Comparison of ENCODE assay signal across 10 cellular contexts in the genomic region with DNA sequence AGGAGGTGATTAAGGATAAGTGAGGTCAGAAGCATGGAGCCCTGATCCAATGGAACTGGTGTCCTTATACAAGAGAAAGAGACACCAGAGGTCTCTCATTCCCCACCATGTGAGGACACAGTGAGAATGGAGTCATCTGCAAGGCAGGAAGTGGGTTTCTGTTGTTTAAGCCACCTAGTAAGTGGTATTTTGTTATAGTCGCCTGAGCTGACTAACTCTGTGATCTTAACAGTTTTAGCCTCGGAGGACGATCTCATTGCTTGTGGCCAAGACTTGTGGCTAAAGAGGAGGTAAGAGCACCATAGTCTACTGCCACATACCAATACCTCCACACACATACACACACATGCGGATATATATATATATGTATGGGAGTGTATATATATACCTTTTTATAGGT.
DNase-seq lines count a peak whose midpoint lies in the region; ATAC-seq, FAIRE-seq and TF ChIP-seq lines count a peak whose summit lies in the region.
"Had no signal": no experiment of that assay in that cellular context is flagged by ENCODE, and none has a peak within 500 bp of the region (broad histone marks: within the 10 kb centered on the region; RNA-seq: fewer than 3 reads in every experiment).

No MANE protein-coding gene starts in this region.

- intact Hi-C loops in MCF 10A (cut with micrococcal nuclease): no loop called here

- no peak overlapping the region for H3K27ac ChIP-seq in SJCRH30

- TF ChIP-seq CTCF in bronchial epithelial cell (IDR thresholded peaks at IDR 0.05; ENCODE audit: insufficient read depth, low read length, severe bottlenecking): no peak
- no peak for TF ChIP-seq CTCF in MCF 10A (IDR thresholded peaks at IDR 0.05; ENCODE audit: unreplicated experiment)

- CTCF ChIA-PET in MCF 10A (lab: Yijun Ruan, JAX): no interaction called here

- BruUV-seq in MCF 10A (replicated peaks; lab: Mats Ljungman, UMichigan): no TSS peak

- POLR2A ChIA-PET in MCF 10A (lab: Yijun Ruan, JAX): no interaction called here

- H3K4me1 ChIP-seq in SJCRH30: no peaks in the 10 kb centered on the region

- peaks cover 21% of the 10 kb centered on the region for H3K36me3 Mint-ChIP-seq in MCF 10A (ENCODE audit: insufficient read depth, unreplicated experiment)

- no peak overlapping the region for H3K4me3 ChIP-seq in bronchial epithelial cell (ENCODE audit: low read depth, low read length)
- no peak overlapping the region for H3K4me3 ChIP-seq in SJCRH30

- ATAC-seq in GM18511 (IDR thresholded peaks at IDR 0.05; ENCODE audit: unreplicated experiment) (peak; percentile 46), GM21390 (IDR thresholded peaks at IDR 0.05; ENCODE audit: unreplicated experiment) (peak; percentile 41), HG03469 (IDR thresholded peaks at IDR 0.05; ENCODE audit: unreplicated experiment) (peak; percentile 50)

- H3K27me3 Mint-ChIP-seq in MCF 10A (ENCODE audit: insufficient read depth, unreplicated experiment): no peaks in the 10 kb centered on the region
- H3K27me3 Mint-ChIP-seq: activated naive CD8-positive, alpha-beta T cell had no signal

- no peaks in the 10 kb centered on the region for H3K9me3 Mint-ChIP-seq in MCF 10A (ENCODE audit: unreplicated experiment)

- H3K4me1 Mint-ChIP-seq in MCF 10A (ENCODE audit: insufficient read depth, unreplicated experiment): peaks cover 19% of the 10 kb centered on the region

- H3K27ac Mint-ChIP-seq in MCF 10A (ENCODE audit: low read depth, unreplicated experiment): no peak overlapping the region
- H3K27ac Mint-ChIP-seq: activated naive CD8-positive, alpha-beta T cell had no signal

- FAIRE-seq in bronchial epithelial cell (lab: Jason Lieb, UNC): no peak

- no peaks in the 10 kb centered on the region for H3K9me3 ChIP-seq in SJCRH30 (replicated peaks)

- peak; percentile 8 for DNase-seq in bronchial epithelial cell (ENCODE audit: low read depth)
- no peak for DNase-seq in NCI-H2227 treated with DMSO at 0.1 percent for 48 hours (lab: John Stamatoyannopoulos, UW)
- no peak for DNase-seq in NOMO-1 treated with dmso at 0.1 percent for 144 hours (lab: John Stamatoyannopoulos, UW; ENCODE audit: unreplicated experiment)
- DNase-seq in MCF 10A (ENCODE audit: unreplicated experiment): no peak
- no peak for DNase-seq in SJCRH30
- DNase-seq: NCI-H1105 had no signal

- H3K27me3 ChIP-seq in bronchial epithelial cell (ENCODE audit: control insufficient read depth, insufficient read depth, low read length): no peaks in the 10 kb centered on the region
- no peaks in the 10 kb centered on the region for H3K27me3 ChIP-seq in SJCRH30

- peaks cover 2% of the 10 kb centered on the region for H3K36me3 ChIP-seq in bronchial epithelial cell (ENCODE audit: control insufficient read depth, insufficient read depth, low read length)
- no peaks in the 10 kb centered on the region for H3K36me3 ChIP-seq in SJCRH30

- H3K4me3 Mint-ChIP-seq in MCF 10A (ENCODE audit: unreplicated experiment): no peak overlapping the region
- H3K4me3 Mint-ChIP-seq: activated naive CD8-positive, alpha-beta T cell had no signal
